ENCODE assay signal across 16 cellular contexts in the genomic region with DNA sequence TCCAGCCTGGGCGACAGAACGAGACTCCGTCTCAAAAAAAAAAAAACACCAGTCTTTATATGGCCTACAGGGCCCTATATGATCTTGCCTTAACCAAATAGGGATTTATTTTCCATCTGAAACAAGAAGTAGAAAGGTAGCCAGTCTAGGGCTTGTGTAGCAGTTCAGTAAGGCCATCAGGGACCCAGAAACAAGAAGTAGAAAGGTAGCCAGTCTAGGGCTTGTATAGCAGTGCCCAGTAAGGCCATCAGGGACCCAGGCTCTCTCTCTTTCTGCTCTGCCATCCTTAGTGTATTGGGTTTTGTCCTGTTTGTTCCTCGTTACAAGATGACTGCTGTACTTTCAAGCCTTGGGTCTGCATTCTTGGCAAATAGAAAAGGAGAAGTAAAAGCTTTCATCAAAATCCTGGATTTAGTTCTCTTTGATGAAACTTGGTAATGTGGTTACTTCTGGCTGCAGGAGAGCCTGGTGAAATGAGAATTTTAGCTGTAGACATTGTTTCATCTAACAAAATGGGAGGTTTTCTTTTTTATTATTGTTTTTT. TPM values are rescaled to one million over a fixed set of nuclear protein-coding genes. Genes with fewer than 3 reads are reported as not detected.
DNase-seq lines count a peak whose midpoint lies in the region; ATAC-seq and TF ChIP-seq lines count a peak whose summit lies in the region.
"Had no signal": no experiment of that assay in that cellular context is flagged by ENCODE, and none has a peak within 500 bp of the region (broad histone marks: within the 10 kb centered on the region; RNA-seq: fewer than 3 reads in every experiment).

No MANE protein-coding gene starts in this region.

- peaks cover 27% of the 10 kb centered on the region for H3K36me3 Mint-ChIP-seq in type B pancreatic cell

- DNase-seq in SIG-M5 treated with dmso at 0.1 percent for 504 hours (lab: John Stamatoyannopoulos, UW; ENCODE audit: unreplicated experiment) (peak; percentile 66), SIG-M5 (lab: John Stamatoyannopoulos, UW) (no peak), OCI-M1 (lab: John Stamatoyannopoulos, UW) (peak; percentile 27), medulla oblongata (ENCODE audit: extremely low spot score) (peak; percentile 45), type B pancreatic cell (ENCODE audit: extremely low spot score, unreplicated experiment) (no peak)
- DNase-seq in activated effector memory CD4-positive, alpha-beta T cell treated with anti-CD3 and anti-CD28 coated beads, Interleukin-2, amount 50 U/mL, for 16 hours, result no peak
- DNase-seq: activated CD4-positive, alpha-beta T cell treated with anti-CD3 and anti-CD28 coated beads, Interleukin-2, amount 50 U/mL, for 48 hours; CD4-positive, alpha-beta T cell; DMS79 treated with DMSO at 0.1 percent for 48 hours; NCI-H1436; NCI-H226; stimulated activated CD4-positive, alpha-beta T cell treated with anti-CD3 and anti-CD28 coated beads, Interleukin-2, amount 100 ng/mL, for 24 hours had no signal

- H3K9me3 Mint-ChIP-seq in type B pancreatic cell, result peaks cover 7% of the 10 kb centered on the region

- H3K4me3 Mint-ChIP-seq in type B pancreatic cell, result no peak overlapping the region
- H3K4me3 Mint-ChIP-seq: activated T-helper 1 cell treated with anti-CD3 and anti-CD28 coated beads, Interleukin-12 subunit alpha, Interleukin-12 subunit beta, Interleukin-2, Interleukin-4 antibody, amounts not matched to agents 30 ng/mL and 10 ng/mL and 1 ng/mL, durations not matched to agents 14 hours and 24 hours and 36 hours; CD4-positive, alpha-beta T cell; neural crest cell had no signal

- H3K4me1 Mint-ChIP-seq in type B pancreatic cell (ENCODE audit: unreplicated experiment), result peaks cover 15% of the 10 kb centered on the region

- no peak for ATAC-seq in GM19455 (IDR thresholded peaks at IDR 0.05; ENCODE audit: unreplicated experiment)
- no peak for ATAC-seq in HG03521 (IDR thresholded peaks at IDR 0.05; ENCODE audit: unreplicated experiment)

- TF ChIP-seq CTCF in type B pancreatic cell (conservative IDR thresholded peaks at IDR 0.05), result no peak

- H3K27me3 Mint-ChIP-seq in type B pancreatic cell, result no peaks in the 10 kb centered on the region
- H3K27me3 Mint-ChIP-seq: CD4-positive, alpha-beta T cell had no signal

- peak overlapping the region; percentile 15 for H3K27ac Mint-ChIP-seq in type B pancreatic cell
- H3K27ac Mint-ChIP-seq: activated T-helper 1 cell treated with anti-CD3 and anti-CD28 coated beads, Interleukin-12 subunit alpha, Interleukin-12 subunit beta, Interleukin-2, Interleukin-4 antibody, amounts not matched to agents 30 ng/mL and 10 ng/mL and 1 ng/mL, durations not matched to agents 14 hours and 24 hours and 36 hours; CD4-positive, alpha-beta T cell had no signal

RNA-seq across cellular contexts. Expression of a gene that starts 46.1 kb away (rescaled TPM):
- 56.0 and 69.2 TPM in 2 replicates for total RNA-seq in type B pancreatic cell (ENCODE audit: low replicate concordance)

Comparison
In these comparisons a context has a peak if more than half of its experiments do, and no peak if none do; other contexts are left out.
1. DNase-seq: peak in SIG-M5 treated with dmso at 0.1 percent for 504 hours (single experiment), OCI-M1 (single experiment) and medulla oblongata (single experiment); none in SIG-M5 (single experiment), type B pancreatic cell (single experiment) and activated effector memory CD4-positive, alpha-beta T cell treated with anti-CD3 and anti-CD28 coated beads, Interleukin-2, amount 50 U/mL, for 16 hours (single experiment).